Comparison of ENCODE assay signal across 16 cellular contexts in genomic region chr15:45385568-45385967, GRCh38.
"Had no signal": no experiment of that assay in that cellular context is flagged by ENCODE, and none has a peak within 500 bp of the region (broad histone marks: within the 10 kb centered on the region; RNA-seq: fewer than 3 reads in every experiment).

No MANE protein-coding gene starts in this region.

- H3K27me3 ChIP-seq: colonic mucosa had no signal

- DNase-seq: activated CD4-positive, alpha-beta T cell treated with anti-CD3 and anti-CD28 coated beads for 36 hours; activated CD4-positive, alpha-beta T cell treated with anti-CD3 and anti-CD28 coated beads, Interleukin-2, amount 50 U/mL, for 48 hours; central memory CD4-positive, alpha-beta T cell; colonic mucosa; erythroblast; foreskin melanocyte; kidney; mesenchymal stem cell; naive thymus-derived CD8-positive, alpha-beta T cell; stimulated activated CD8-positive, alpha-beta memory T cell treated with anti-CD3 and anti-CD28 coated beads, Interleukin-4, amount 100 ng/mL, for 48 hours; stimulated activated naive CD4-positive, alpha-beta T cell treated with Interleukin-2 at 50 U/mL for 16 hours; T-helper 17 cell had no signal

- H3K27ac ChIP-seq: colonic mucosa, parathyroid adenoma, WERI-Rb-1 had no signal

- H3K36me3 ChIP-seq: colonic mucosa, WERI-Rb-1 had no signal

- H3K36me3 Mint-ChIP-seq: activated naive CD8-positive, alpha-beta T cell; naive thymus-derived CD8-positive, alpha-beta T cell; type B pancreatic cell had no signal

- H3K27ac Mint-ChIP-seq: activated CD4-positive, alpha-beta T cell treated with anti-CD3 and anti-CD28 coated beads for 36 hours; activated naive CD8-positive, alpha-beta T cell; naive thymus-derived CD8-positive, alpha-beta T cell; T-helper 17 cell; type B pancreatic cell had no signal

- H3K4me3 ChIP-seq: colonic mucosa had no signal

- H3K4me1 ChIP-seq: parathyroid adenoma had no signal

- H3K27me3 Mint-ChIP-seq: activated CD4-positive, alpha-beta T cell treated with anti-CD3 and anti-CD28 coated beads for 36 hours had no signal

- H3K4me1 Mint-ChIP-seq: activated CD4-positive, alpha-beta T cell treated with anti-CD3 and anti-CD28 coated beads for 36 hours; naive thymus-derived CD8-positive, alpha-beta T cell; T-helper 17 cell had no signal

- H3K9me3 ChIP-seq: colonic mucosa had no signal

- H3K4me3 Mint-ChIP-seq: activated CD4-positive, alpha-beta T cell treated with anti-CD3 and anti-CD28 coated beads for 36 hours; activated naive CD8-positive, alpha-beta T cell; naive thymus-derived CD8-positive, alpha-beta T cell; T-helper 17 cell; type B pancreatic cell had no signal

- H3K9me3 Mint-ChIP-seq: naive thymus-derived CD8-positive, alpha-beta T cell; type B pancreatic cell had no signal

- ATAC-seq: activated CD4-positive, alpha-beta T cell treated with anti-CD3 and anti-CD28 coated beads for 36 hours; naive thymus-derived CD8-positive, alpha-beta T cell; T-helper 17 cell had no signal
